23 cellular contexts compared by ENCODE assay signal in genomic region chr5:59757442-59757841, GRCh38.
DNase-seq lines count a peak whose midpoint lies in the region; TF ChIP-seq lines count a peak whose summit lies in the region.
"Had no signal": no experiment of that assay in that cellular context is flagged by ENCODE, and none has a peak within 500 bp of the region (broad histone marks: within the 10 kb centered on the region; RNA-seq: fewer than 3 reads in every experiment).

No MANE protein-coding gene starts in this region.

- 91% methylated on average over 1 of the region's 1 CpG for WGBS in mammary epithelial cell (ENCODE audit: low coverage, missing lambda C conversion rate)

- intact Hi-C loops in mammary epithelial cell (cut with micrococcal nuclease): loop anchor here (5.0 kb wide), 1 partner anchor 35 kb away; no protein-coding TSS in a partner anchor

- in situ Hi-C loops in mammary epithelial cell (cut with MboI; ENCODE audit: low sequenced_read_pairs in 2 of 2) (no loop called here), HAP-1 (cut with MboI; ENCODE audit: low sequenced_read_pairs) (no loop called here)

- CTCF ChIA-PET in mammary epithelial cell (lab: Charles Lee; ENCODE audit: low non-redundant PET): no interaction called here

- dilution Hi-C loops in mammary epithelial cell (cut with HindIII; ENCODE audit: low sequenced_read_pairs): no loop called here

- no peak overlapping the region for H2AFZ ChIP-seq in mammary epithelial cell (ENCODE audit: low read depth, low read length)

- H4K20me1 ChIP-seq in mammary epithelial cell (ENCODE audit: insufficient read depth, low read length): no peaks in the 10 kb centered on the region

- H3K4me3 ChIP-seq in mammary epithelial cell (replicated peaks in 1 of 3; ENCODE audit: insufficient read depth in 1 of 3, low read depth in 2 of 3, low read length in 3 of 3) (no peak overlapping the region), HAP-1 (no peak overlapping the region)
- H3K4me3 ChIP-seq: GM12878, lung, pancreas, Peyer's patch had no signal

- TF ChIP-seq CTCF in mammary epithelial cell (conservative IDR thresholded peaks at IDR 0.05 in 1 of 2, IDR thresholded peaks at IDR 0.05 in 1 of 2; ENCODE audit: extremely low read depth in 1 of 2, insufficient read depth in 1 of 2, low read depth in 1 of 2, low read length in 2 of 2): no peak

- DNase-seq in COLO668 (lab: John Stamatoyannopoulos, UW; ENCODE audit: unreplicated experiment) (peak; percentile 6), HT-29 (ENCODE audit: low spot score) (peak; percentile 42), mammary epithelial cell (peak; percentile 33), left kidney (ENCODE audit: low read depth, low spot score) (peak; percentile 48), putamen (ENCODE audit: low spot score) (no peak), cerebellar nuclear complex (lab: John Stamatoyannopoulos, UW) (no peak), HAP-1 (ENCODE audit: low spot score in 2 of 2) (no peak)
- DNase-seq in activated CD8-positive, alpha-beta memory T cell treated with anti-CD3 and anti-CD28 coated beads, Interleukin-2, amount 50 U/mL, for 48 hours: no peak
- DNase-seq: activated CD4-positive, alpha-beta T cell treated with anti-CD3 and anti-CD28 coated beads for 48 hours; activated naive CD4-positive, alpha-beta T cell treated with anti-CD3 and anti-CD28 coated beads for 36 hours; aorta; Caco-2; GDM1; HFFc6; KBM-7; naive thymus-derived CD4-positive, alpha-beta T cell; NCI-H1092 treated with DMSO at 0.1 percent for 48 hours; NCI-H526 treated with DMSO at 0.1 percent for 48 hours; pancreas; Peyer's patch; stimulated activated CD4-positive, alpha-beta T cell treated with anti-CD3 and anti-CD28 coated beads, Interleukin-4, amount 100 ng/mL, for 24 hours had no signal

- H3K9me3 ChIP-seq in mammary epithelial cell (replicated peaks; ENCODE audit: insufficient read depth, low read length) (no peaks in the 10 kb centered on the region), HAP-1 (no peaks in the 10 kb centered on the region)
- H3K9me3 ChIP-seq: Caco-2, pancreas, Peyer's patch had no signal

- H3K36me3 ChIP-seq in mammary epithelial cell (ENCODE audit: insufficient read depth, low read length) (no peaks in the 10 kb centered on the region), HAP-1 (replicated peaks) (no peaks in the 10 kb centered on the region)
- H3K36me3 ChIP-seq: pancreas, Peyer's patch had no signal

- peaks cover 39% of the 10 kb centered on the region for H3K4me1 ChIP-seq in mammary epithelial cell (ENCODE audit: insufficient read depth, low read length)
- H3K4me1 ChIP-seq in HAP-1: no peaks in the 10 kb centered on the region

- H3K27me3 ChIP-seq in mammary epithelial cell (ENCODE audit: insufficient read depth, low read length) (no peaks in the 10 kb centered on the region), HAP-1 (ENCODE audit: low read depth) (no peaks in the 10 kb centered on the region; the same call in 1 of the 2 replicates)
- H3K27me3 ChIP-seq: pancreas, Peyer's patch had no signal

- H3K27ac ChIP-seq in mammary epithelial cell (ENCODE audit: insufficient read depth, low read depth, low read length): peak overlapping the region; percentile 3
- H3K27ac ChIP-seq: pancreas had no signal

- H3K9ac ChIP-seq in mammary epithelial cell (ENCODE audit: insufficient read depth, low read length): no peak overlapping the region

- peaks cover 30% of the 10 kb centered on the region for H3K79me2 ChIP-seq in mammary epithelial cell (ENCODE audit: insufficient read depth, low read length)

- BruUV-seq in mammary epithelial cell (replicated peaks; lab: Mats Ljungman, UMichigan): no TSS peak

- no peak overlapping the region for H3K4me2 ChIP-seq in mammary epithelial cell (ENCODE audit: insufficient read depth, low read depth, low read length)

Comparison
In these comparisons a context has a peak if more than half of its experiments do, and no peak if none do; other contexts are left out.
1. DNase-seq: peak in COLO668 (single experiment), HT-29 (single experiment), mammary epithelial cell (single experiment) and left kidney (single experiment); none in putamen (single experiment), activated CD8-positive, alpha-beta memory T cell treated with anti-CD3 and anti-CD28 coated beads, Interleukin-2, amount 50 U/mL, for 48 hours (single experiment), cerebellar nuclear complex (0 of 2) and HAP-1 (0 of 2).